ENCODE assay signal across 22 cellular contexts in the genomic region with DNA sequence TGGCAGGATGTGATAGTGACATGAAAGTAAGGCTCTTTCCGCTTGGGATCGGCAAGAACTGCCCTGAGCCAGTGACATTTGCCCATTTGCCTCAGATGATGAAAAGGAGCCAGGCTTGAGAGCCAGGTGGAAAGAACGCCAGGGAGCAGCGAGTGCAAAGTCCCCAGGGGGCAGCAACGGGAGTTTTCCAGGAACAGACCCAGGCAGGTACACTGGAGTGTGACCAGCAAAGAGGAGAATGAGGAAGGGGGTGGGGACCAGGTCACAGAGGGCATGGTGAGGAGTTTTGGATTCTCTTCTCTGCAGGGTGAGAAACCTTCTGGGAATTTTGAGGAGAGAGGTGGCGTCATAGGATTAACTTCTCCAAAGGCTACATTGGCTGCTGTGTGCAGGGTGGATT. TPM values are rescaled to one million over a fixed set of nuclear protein-coding genes. Genes with fewer than 3 reads are reported as not detected.
A peak's percentile ranks its signal among the peaks of the same experiment; 100 is the strongest.
DNase-seq lines count a peak whose midpoint lies in the region; ATAC-seq, FAIRE-seq and TF ChIP-seq lines count a peak whose summit lies in the region.
"Had no signal": no experiment of that assay in that cellular context is flagged by ENCODE, and none has a peak within 500 bp of the region (broad histone marks: within the 10 kb centered on the region; RNA-seq: fewer than 3 reads in every experiment).

No MANE protein-coding gene starts in this region.

- H3K27me3 ChIP-seq in Peyer's patch (no peaks in the 10 kb centered on the region), keratinocyte (ENCODE audit: control insufficient read depth, extremely low read depth, insufficient read depth, low read length) (no peaks in the 10 kb centered on the region), thyroid gland (no peaks in the 10 kb centered on the region), testis (no peaks in the 10 kb centered on the region)
- H3K27me3 ChIP-seq: BE2C, sigmoid colon, upper lobe of left lung had no signal

- DNase-seq in NCI-H2171 treated with DMSO at 0.1 percent for 48 hours (lab: John Stamatoyannopoulos, UW) (peak; percentile 25), NCI-H2171 (lab: John Stamatoyannopoulos, UW) (no peak), Peyer's patch (peak in 1 of 3 donors; percentile 87), keratinocyte (ENCODE audit: low read depth, low spot score) (no peak), thyroid gland (peak; percentile 62 to 69), testis (no peak), NCI-H1092 treated with DMSO at 0.1 percent for 48 hours (lab: John Stamatoyannopoulos, UW) (no peak)
- DNase-seq: activated B cell treated with CpG ODN at 0.5 μM for 24 hours; activated CD4-positive, alpha-beta T cell treated with anti-CD3 and anti-CD28 coated beads, Interleukin-2, amount 50 U/mL, for 48 hours; activated CD8-positive, alpha-beta memory T cell treated with anti-CD3 and anti-CD28 coated beads, Interleukin-2, amount 50 U/mL, for 48 hours; activated effector memory CD4-positive, alpha-beta T cell treated with anti-CD3 and anti-CD28 coated beads, Interleukin-2, amount 50 U/mL, for 16 hours; activated naive CD8-positive, alpha-beta T cell treated with anti-CD3 and anti-CD28 coated beads, Interleukin-2, amount 50 U/mL, for 24 hours; BE2C; H7; KBM-7; left cardiac atrium; sigmoid colon; stimulated activated CD8-positive, alpha-beta memory T cell treated with anti-CD3 and anti-CD28 coated beads, Interleukin-4, amount 100 ng/mL, for 48 hours; upper lobe of left lung had no signal

- H3K4me1 ChIP-seq in Peyer's patch (peaks cover 0 to 51% (median 1%) of the 10 kb centered on the region in 4 donors), keratinocyte (ENCODE audit: control insufficient read depth, extremely low read depth, insufficient read depth, low read length) (peaks cover 34% of the 10 kb centered on the region), thyroid gland (no peaks in the 10 kb centered on the region), testis (no peaks in the 10 kb centered on the region)
- H3K4me1 ChIP-seq: sigmoid colon, upper lobe of left lung had no signal

- intact Hi-C loops in thyroid gland (cut with DNase I) (no loop called here), testis (cut with DNase I; ENCODE audit: low total_unique reads) (no loop called here)

- H3K9me3 ChIP-seq in Peyer's patch: no peaks in the 10 kb centered on the region
- H3K9me3 ChIP-seq in keratinocyte (ENCODE audit: control insufficient read depth, low read depth, low read length): no peaks in the 10 kb centered on the region
- no peaks in the 10 kb centered on the region for H3K9me3 ChIP-seq in thyroid gland
- no peaks in the 10 kb centered on the region for H3K9me3 ChIP-seq in testis
- H3K9me3 ChIP-seq: BE2C, upper lobe of left lung had no signal

- FAIRE-seq in keratinocyte (lab: Jason Lieb, UNC): no peak
- FAIRE-seq: G401.6 had no signal

- H3K27ac ChIP-seq in Peyer's patch: peak overlapping the region in 3 of 4 donors; percentile 12 to 91 (median 72)
- H3K27ac ChIP-seq in keratinocyte (ENCODE audit: control insufficient read depth, insufficient read depth, low read length): no peak overlapping the region
- H3K27ac ChIP-seq in thyroid gland: no peak overlapping the region
- no peak overlapping the region for H3K27ac ChIP-seq in testis
- H3K27ac ChIP-seq: coronary artery, sigmoid colon, upper lobe of left lung had no signal

- H2AFZ ChIP-seq in keratinocyte (ENCODE audit: control insufficient read depth, low read length): peak overlapping the region; percentile 8

- H3K79me2 ChIP-seq in keratinocyte (ENCODE audit: control insufficient read depth, insufficient read depth, low read length): no peaks in the 10 kb centered on the region

- TF ChIP-seq POLR2A in Peyer's patch (IDR thresholded peaks at IDR 0.05) (no peak), thyroid gland (IDR thresholded peaks at IDR 0.05) (no peak), testis (IDR thresholded peaks at IDR 0.05) (no peak)

- WGBS in thyroid gland, 2 donors: 48 to 54% methylated on average over 6 of the region's 6 CpGs
- 70% methylated on average over 6 of the region's 6 CpGs for WGBS in testis, 2 donors

- no peak for ATAC-seq in SK-N-SH treated with all-trans-retinoic acid at 6 μM for 48 hours
- ATAC-seq: activated naive CD8-positive, alpha-beta T cell treated with anti-CD3 and anti-CD28 coated beads, Interleukin-2, amount 50 U/mL, for 24 hours; left cardiac atrium had no signal

- H3K4me2 ChIP-seq in keratinocyte (ENCODE audit: control insufficient read depth, extremely low read depth, insufficient read depth, low read depth, low read length): peak overlapping the region; percentile 34

- dilution Hi-C loops in keratinocyte (cut with MboI; ENCODE audit: extremely low pct_ligation_motif_present, low sequenced_read_pairs): no loop called here

- H3K36me3 ChIP-seq in Peyer's patch: no peaks in the 10 kb centered on the region
- H3K36me3 ChIP-seq in keratinocyte (ENCODE audit: control insufficient read depth in 2 of 2, extremely low read depth in 1 of 2, insufficient read depth in 2 of 2, low read length in 2 of 2): no peaks in the 10 kb centered on the region
- no peaks in the 10 kb centered on the region for H3K36me3 ChIP-seq in thyroid gland
- no peaks in the 10 kb centered on the region for H3K36me3 ChIP-seq in testis (ENCODE audit: low read depth, missing control alignments)
- H3K36me3 ChIP-seq: BE2C, sigmoid colon, upper lobe of left lung had no signal

- H4K20me1 ChIP-seq in keratinocyte (ENCODE audit: control insufficient read depth, extremely low read depth, insufficient read depth, low read length): no peaks in the 10 kb centered on the region

- H3K9me1 ChIP-seq in keratinocyte (ENCODE audit: control insufficient read depth, extremely low read depth, insufficient read depth, low read length): no peaks in the 10 kb centered on the region

- no peak overlapping the region for H3K9ac ChIP-seq in keratinocyte (ENCODE audit: control insufficient read depth, extremely low read depth, insufficient read depth, low read length)

- H3K4me3 ChIP-seq in Peyer's patch (no peak overlapping the region), keratinocyte (ENCODE audit: control insufficient read depth in 2 of 3, extremely low read depth in 1 of 3, insufficient read depth in 2 of 3, low read depth in 1 of 3, low read length in 3 of 3) (no peak overlapping the region), thyroid gland (replicated peaks in 1 of 3) (no peak overlapping the region), testis (no peak overlapping the region)
- H3K4me3 ChIP-seq: coronary artery, sigmoid colon, upper lobe of left lung had no signal

- TF ChIP-seq CTCF in Peyer's patch (IDR thresholded peaks at IDR 0.05) (no peak), keratinocyte (optimal IDR thresholded peaks at IDR 0.05 in 1 of 3, IDR thresholded peaks at IDR 0.05 in 1 of 3, conservative IDR thresholded peaks at IDR 0.05 in 1 of 3; ENCODE audit: extremely low read depth in 1 of 3, insufficient read depth in 2 of 3, low read length in 3 of 3) (no peak), thyroid gland (IDR thresholded peaks at IDR 0.05) (peak in 2 of 6 experiments; percentile 26 to 27), testis (IDR thresholded peaks at IDR 0.05) (no peak)

TF ChIP-seq in SK-N-SH treated with all-trans-retinoic acid at 6 μM for 48 hours, 23 proteins besides CTCF, POLR2A, EP300 and RAD21 (continues in another document):
- TF ChIP-seq ZNF8 (CRISPR knock-in tag; IDR thresholded peaks at IDR 0.05) (no peak), ZFP30 (CRISPR knock-in tag; IDR thresholded peaks at IDR 0.05) (no peak), ZNF565 (CRISPR knock-in tag; conservative IDR thresholded peaks at IDR 0.05; ENCODE audit: low read depth) (no peak), ARNTL (CRISPR knock-in tag; IDR thresholded peaks at IDR 0.05; ENCODE audit: borderline replicate concordance, low read depth) (no peak), ZFP3 (CRISPR knock-in tag; IDR thresholded peaks at IDR 0.05) (no peak), PPARA (CRISPR knock-in tag; IDR thresholded peaks at IDR 0.05; ENCODE audit: borderline replicate concordance) (no peak), TSHZ2 (CRISPR knock-in tag; IDR thresholded peaks at IDR 0.05) (no peak)

RNA-seq across cellular contexts. Expression of gene ETS2, which starts 10.8 kb away (rescaled TPM):
- total RNA-seq in Peyer's patch (100 to 1,000 TPM; 127 to 186 (median 147) TPM), thyroid gland (10 to 100 TPM; 36.6 to 92.2 (median 56.3) TPM), testis (10 to 100 TPM; 13.3 to 19.8 TPM)
- polyA plus RNA-seq in keratinocyte (58.5 to 61.4 TPM (median 60.3 TPM) in 3 replicates), testis (ENCODE audit: insufficient read depth, low read depth, low replicate concordance) (16.2 TPM)
- polyA plus RNA-seq in keratinocyte (2011; ENCODE audit: low read depth): 143 TPM
- 29.1 and 35.4 TPM in 2 replicates for polyA plus RNA-seq in keratinocyte (2011; cell fraction: cytosol; rRNA removed)
- 122 and 140 TPM in 2 replicates for polyA plus RNA-seq in keratinocyte (2011; cell fraction: nucleus; rRNA removed)
- polyA plus RNA-seq in keratinocyte (2012; ENCODE audit: low replicate concordance): 37.3 and 92.4 TPM in 2 replicates
- 46.3 to 57.2 TPM (median 49.1 TPM) in 3 replicates for polyA minus RNA-seq in keratinocyte
- polyA minus RNA-seq in keratinocyte (2011; cell fraction: cytosol; rRNA and poly(A)+ RNA removed): 34.7 TPM
- polyA minus RNA-seq in keratinocyte (2011; cell fraction: nucleus; rRNA and poly(A)+ RNA removed): 70.5 and 112 TPM in 2 replicates

Comparison
In these comparisons a context has a peak if more than half of its experiments do, and no peak if none do; other contexts are left out.
1. DNase-seq: peak in NCI-H2171 treated with DMSO at 0.1 percent for 48 hours (single experiment) and thyroid gland (2 of 2); none in NCI-H2171 (single experiment), keratinocyte (single experiment), testis (single experiment) and NCI-H1092 treated with DMSO at 0.1 percent for 48 hours (single experiment).
2. H3K27ac ChIP-seq: peak in Peyer's patch (3 of 4); none in keratinocyte (single experiment), thyroid gland (0 of 3) and testis (0 of 2).